Comparison of ENCODE assay signal across 12 cellular contexts in genomic region chr4:38266616-38267015, GRCh38.
DNase-seq lines count a peak whose midpoint lies in the region; ATAC-seq, FAIRE-seq and TF ChIP-seq lines count a peak whose summit lies in the region.
"Had no signal": no experiment of that assay in that cellular context is flagged by ENCODE, and none has a peak within 500 bp of the region (broad histone marks: within the 10 kb centered on the region; RNA-seq: fewer than 3 reads in every experiment).

No MANE protein-coding gene starts in this region.

- H3K4me3 ChIP-seq in PC-3 (ENCODE audit: low read length), result no peak overlapping the region

- CTCF ChIA-PET in activated naive CD4-positive, alpha-beta T cell treated with anti-CD3 and anti-CD28 coated beads, Interleukin-2, amount 10 ng/mL, durations not matched to agents 7 days and 5 days (lab: Charles Lee), result interaction anchor here (0.6 kb wide), 1 partner anchor 655 kb away, joined by 4 read pairs; no protein-coding TSS in a partner anchor
- CTCF ChIA-PET in PC-3 (lab: Charles Lee), result no interaction called here

- intact Hi-C loops in PC-3 (cut with micrococcal nuclease), result no loop called here

- TF ChIP-seq CTCF in PC-3 (conservative IDR thresholded peaks at IDR 0.05; ENCODE audit: low read depth, low read length), result no peak

- H3K4me2 ChIP-seq in PC-3 (ENCODE audit: low read length), result no peak overlapping the region

- no peaks in the 10 kb centered on the region for H3K36me3 ChIP-seq in PC-3 (ENCODE audit: low read depth, low read length)

- POLR2A ChIA-PET in PC-3 (lab: Charles Lee; ENCODE audit: unreplicated experiment), result no interaction called here

- peak; percentile 33; the same call in 1 of the 2 replicates for ATAC-seq in PC-3
- ATAC-seq in stimulated activated naive CD8-positive, alpha-beta T cell treated with anti-CD3 and anti-CD28 coated beads, Interleukin-15, Interleukin-2, amounts not matched to agents 100 U/mL and 50 U/mL, for 24 hours, result peak; percentile 78
- no peak for ATAC-seq in GM21576 (IDR thresholded peaks at IDR 0.05; ENCODE audit: unreplicated experiment)
- ATAC-seq in GM19035 (IDR thresholded peaks at IDR 0.05; ENCODE audit: unreplicated experiment), result no peak

- no peaks in the 10 kb centered on the region for H3K27me3 ChIP-seq in PC-3 (ENCODE audit: low read length)

- no peaks in the 10 kb centered on the region for H3F3A ChIP-seq in PC-3 (ENCODE audit: low read length, unreplicated experiment)

- H3K9me2 ChIP-seq in PC-3 (replicated peaks; ENCODE audit: low read length), result no peaks in the 10 kb centered on the region

- no peak overlapping the region for H3K27ac Mint-ChIP-seq in activated naive CD4-positive, alpha-beta T cell treated with anti-CD3 and anti-CD28 coated beads, Interleukin-2, amount 10 ng/mL, durations not matched to agents 7 days and 5 days
- H3K27ac Mint-ChIP-seq: memory B cell had no signal

- H4K20me1 ChIP-seq in PC-3 (ENCODE audit: low read length), result no peaks in the 10 kb centered on the region

- no peak overlapping the region for H3K9ac ChIP-seq in PC-3 (ENCODE audit: low read length)

- no peaks in the 10 kb centered on the region for H3K36me3 Mint-ChIP-seq in activated naive CD4-positive, alpha-beta T cell treated with anti-CD3 and anti-CD28 coated beads, Interleukin-2, amount 10 ng/mL, durations not matched to agents 7 days and 5 days
- H3K36me3 Mint-ChIP-seq: memory B cell had no signal

- no peak overlapping the region for H2AFZ ChIP-seq in PC-3 (ENCODE audit: low read length)

- H3K27ac ChIP-seq in PC-3 (ENCODE audit: low read length), result no peak overlapping the region
- H3K27ac ChIP-seq: C4-2B had no signal

- DNase-seq in activated naive CD4-positive, alpha-beta T cell treated with Interleukin-2 at 50 U/mL for 16 hours, result peak; percentile 5
- DNase-seq in activated naive CD4-positive, alpha-beta T cell treated with anti-CD3 and anti-CD28 coated beads, Interleukin-2, amount 10 ng/mL, durations not matched to agents 7 days and 5 days, result no peak
- DNase-seq in PC-3, result peak; percentile 55
- peak; percentile 24 to 48 for DNase-seq in frontal cortex (ENCODE audit: low spot score in 2 of 2)
- DNase-seq in stimulated activated naive CD8-positive, alpha-beta T cell treated with anti-CD3 and anti-CD28 coated beads, Interleukin-15, Interleukin-2, amounts not matched to agents 100 U/mL and 50 U/mL, for 24 hours, result no peak
- DNase-seq in NCI-H1092 (lab: John Stamatoyannopoulos, UW), result no peak
- DNase-seq: activated CD4-positive, alpha-beta T cell treated with anti-CD3 and anti-CD28 coated beads for 4 hours; NCI-H774 had no signal

- no peaks in the 10 kb centered on the region for H3K79me2 ChIP-seq in PC-3 (ENCODE audit: low read length)

- FAIRE-seq in frontal cortex (lab: Jason Lieb, UNC), result peak; percentile 3

- H3K4me1 Mint-ChIP-seq in activated naive CD4-positive, alpha-beta T cell treated with anti-CD3 and anti-CD28 coated beads, Interleukin-2, amount 10 ng/mL, durations not matched to agents 7 days and 5 days, result no peaks in the 10 kb centered on the region
- H3K4me1 Mint-ChIP-seq: memory B cell had no signal

- no peaks in the 10 kb centered on the region for H3K4me1 ChIP-seq in PC-3 (ENCODE audit: insufficient read depth, low read length)

- H3K27me3 Mint-ChIP-seq in activated naive CD4-positive, alpha-beta T cell treated with anti-CD3 and anti-CD28 coated beads, Interleukin-2, amount 10 ng/mL, durations not matched to agents 7 days and 5 days, result peaks cover 19% of the 10 kb centered on the region

- no peaks in the 10 kb centered on the region for H3K9me3 Mint-ChIP-seq in activated naive CD4-positive, alpha-beta T cell treated with anti-CD3 and anti-CD28 coated beads, Interleukin-2, amount 10 ng/mL, durations not matched to agents 7 days and 5 days

- no peak overlapping the region for H3K4me3 Mint-ChIP-seq in activated naive CD4-positive, alpha-beta T cell treated with anti-CD3 and anti-CD28 coated beads, Interleukin-2, amount 10 ng/mL, durations not matched to agents 7 days and 5 days
- H3K4me3 Mint-ChIP-seq: memory B cell had no signal

- no TSS peak for BruUV-seq in PC-3 (replicated peaks; lab: Mats Ljungman, UMichigan)

- H3K9me3 ChIP-seq in PC-3 (ENCODE audit: low read length), result no peaks in the 10 kb centered on the region

Comparison
In these comparisons a context has a peak if more than half of its experiments do, and no peak if none do; other contexts are left out.
1. DNase-seq: peak in activated naive CD4-positive, alpha-beta T cell treated with Interleukin-2 at 50 U/mL for 16 hours (single experiment), PC-3 (single experiment) and frontal cortex (2 of 2); none in activated naive CD4-positive, alpha-beta T cell treated with anti-CD3 and anti-CD28 coated beads, Interleukin-2, amount 10 ng/mL, durations not matched to agents 7 days and 5 days (single experiment), stimulated activated naive CD8-positive, alpha-beta T cell treated with anti-CD3 and anti-CD28 coated beads, Interleukin-15, Interleukin-2, amounts not matched to agents 100 U/mL and 50 U/mL, for 24 hours (single experiment) and NCI-H1092 (single experiment).
2. ATAC-seq: peak in PC-3 (single experiment) and stimulated activated naive CD8-positive, alpha-beta T cell treated with anti-CD3 and anti-CD28 coated beads, Interleukin-15, Interleukin-2, amounts not matched to agents 100 U/mL and 50 U/mL, for 24 hours (single experiment); none in GM21576 (single experiment) and GM19035 (single experiment).